ENCODE assay signal across 15 cellular contexts in the genomic region with DNA sequence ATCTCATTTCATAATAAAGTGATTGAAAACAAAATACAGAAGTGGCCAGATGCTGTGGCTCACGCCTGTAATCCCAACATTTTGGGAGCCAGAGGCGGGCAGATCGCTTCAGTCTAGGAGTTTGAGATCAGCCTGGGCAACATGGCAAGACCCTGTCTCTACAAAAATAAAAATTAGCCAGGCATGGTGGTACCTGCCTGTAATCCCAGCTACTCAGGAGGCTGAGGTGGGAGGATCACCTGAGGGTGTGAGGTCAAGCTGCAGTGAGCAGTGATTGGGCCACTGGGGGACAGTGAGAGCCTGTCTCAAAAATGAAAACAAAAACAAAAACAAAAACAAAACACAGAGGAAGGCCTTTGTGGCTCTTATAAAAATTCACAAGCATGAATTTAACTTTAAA. TPM values are rescaled to one million over a fixed set of nuclear protein-coding genes. Genes with fewer than 3 reads are reported as not detected.
A peak's percentile ranks its signal among the peaks of the same experiment; 100 is the strongest.
DNase-seq lines count a peak whose midpoint lies in the region; ATAC-seq and TF ChIP-seq lines count a peak whose summit lies in the region.
"Had no signal": no experiment of that assay in that cellular context is flagged by ENCODE, and none has a peak within 500 bp of the region (broad histone marks: within the 10 kb centered on the region; RNA-seq: fewer than 3 reads in every experiment).

No MANE protein-coding gene starts in this region.

- peaks cover 16% of the 10 kb centered on the region for H3K36me3 Mint-ChIP-seq in activated CD4-positive, alpha-beta T cell treated with anti-CD3 and anti-CD28 coated beads, Interleukin-2, amount 10 ng/mL, durations not matched to agents 24 days and 14 days (ENCODE audit: low read depth)
- no peaks in the 10 kb centered on the region for H3K36me3 Mint-ChIP-seq in natural killer cell
- peaks cover 5% of the 10 kb centered on the region for H3K36me3 Mint-ChIP-seq in natural killer cell treated with Interleukin-12 subunit alpha and Interleukin-12 subunit beta and Interleukin-15 and Interleukin-18, amount 100 ng/mL, for 72 hours

- peaks cover 89% of the 10 kb centered on the region for H4K20me1 ChIP-seq in smooth muscle cell (ENCODE audit: low read depth)

- H3K4me1 Mint-ChIP-seq in activated CD4-positive, alpha-beta T cell treated with anti-CD3 and anti-CD28 coated beads, Interleukin-2, amount 10 ng/mL, durations not matched to agents 24 days and 14 days = peaks cover 40% of the 10 kb centered on the region
- H3K4me1 Mint-ChIP-seq in natural killer cell = peaks cover 64 to 82% of the 10 kb centered on the region in 2 donors
- peaks cover 55 to 60% of the 10 kb centered on the region in 2 donors for H3K4me1 Mint-ChIP-seq in natural killer cell treated with Interleukin-12 subunit alpha and Interleukin-12 subunit beta and Interleukin-15 and Interleukin-18, amount 100 ng/mL, for 72 hours (ENCODE audit: low read depth in 2 of 2)

- no peak overlapping the region for H3K4me3 Mint-ChIP-seq in activated CD4-positive, alpha-beta T cell treated with anti-CD3 and anti-CD28 coated beads, Interleukin-2, amount 10 ng/mL, durations not matched to agents 24 days and 14 days
- no peak overlapping the region for H3K4me3 Mint-ChIP-seq in natural killer cell
- no peak overlapping the region for H3K4me3 Mint-ChIP-seq in natural killer cell treated with Interleukin-12 subunit alpha and Interleukin-12 subunit beta and Interleukin-15 and Interleukin-18, amount 100 ng/mL, for 72 hours
- H3K4me3 Mint-ChIP-seq: CD14-positive monocyte; CD8-positive, alpha-beta T cell had no signal

- H3K9me3 ChIP-seq in smooth muscle cell (replicated peaks; ENCODE audit: low read depth) = no peaks in the 10 kb centered on the region
- no peaks in the 10 kb centered on the region for H3K9me3 ChIP-seq in effector memory CD4-positive, alpha-beta T cell (ENCODE audit: control insufficient read depth, low read length)

- no peaks in the 10 kb centered on the region for H3K27me3 ChIP-seq in smooth muscle cell (ENCODE audit: low read depth)
- no peaks in the 10 kb centered on the region for H3K27me3 ChIP-seq in effector memory CD4-positive, alpha-beta T cell (replicated peaks; ENCODE audit: control insufficient read depth, insufficient read depth, low read length, poor library complexity, severe bottlenecking)

- no peaks in the 10 kb centered on the region for H3K4me1 ChIP-seq in smooth muscle cell (ENCODE audit: low read depth)
- H3K4me1 ChIP-seq in effector memory CD4-positive, alpha-beta T cell (ENCODE audit: control insufficient read depth, insufficient read depth, low read length, poor library complexity, severe bottlenecking) = peaks cover 10% of the 10 kb centered on the region

- no peak overlapping the region for H3K4me3 ChIP-seq in smooth muscle cell
- H3K4me3 ChIP-seq in effector memory CD4-positive, alpha-beta T cell (ENCODE audit: insufficient read depth, low read depth, low read length, poor library complexity, severe bottlenecking) = no peak overlapping the region

- TF ChIP-seq CTCF in natural killer cell (IDR thresholded peaks at IDR 0.05) (no peak), smooth muscle cell (IDR thresholded peaks at IDR 0.05; ENCODE audit: borderline replicate concordance, insufficient read depth, poor library complexity, severe bottlenecking) (no peak)

- intact Hi-C loops in activated CD4-positive, alpha-beta T cell treated with anti-CD3 and anti-CD28 coated beads, Interleukin-2, amount 10 ng/mL, durations not matched to agents 24 days and 14 days (cut with micrococcal nuclease) = no loop called here
- intact Hi-C loops in natural killer cell (cut with micrococcal nuclease) = no loop called here

- H3K9ac ChIP-seq in smooth muscle cell (ENCODE audit: low read depth) = no peak overlapping the region

- ATAC-seq in natural killer cell (no peak), HG03139 (IDR thresholded peaks at IDR 0.05; ENCODE audit: unreplicated experiment) (no peak)
- ATAC-seq in natural killer cell treated with Interleukin-12 subunit alpha and Interleukin-12 subunit beta and Interleukin-15 and Interleukin-18, amount 100 ng/mL, for 72 hours = no peak
- ATAC-seq: CD8-positive, alpha-beta T cell had no signal

- no peak for DNase-seq in activated CD4-positive, alpha-beta T cell treated with anti-CD3 and anti-CD28 coated beads, Interleukin-2, amount 10 ng/mL, durations not matched to agents 24 days and 14 days
- DNase-seq in activated CD4-positive, alpha-beta T cell treated with anti-CD3 and anti-CD28 coated beads, Interleukin-2, amount 50 U/mL, for 1 hour = no peak
- DNase-seq in natural killer cell = no peak
- DNase-seq in natural killer cell treated with Interleukin-12 subunit alpha and Interleukin-12 subunit beta and Interleukin-15 and Interleukin-18, amount 100 ng/mL, for 72 hours (ENCODE audit: low spot score) = no peak
- no peak for DNase-seq in epithelial cell of prostate (ENCODE audit: low read depth, low spot score)
- no peak for DNase-seq in smooth muscle cell (lab: John Stamatoyannopoulos, UW; ENCODE audit: unreplicated experiment)
- DNase-seq in effector memory CD4-positive, alpha-beta T cell = no peak
- DNase-seq: CD8-positive, alpha-beta T cell; COR-L47; GF-D8; HCEC 1CT had no signal

- no peak overlapping the region for H2AFZ ChIP-seq in smooth muscle cell (ENCODE audit: low read depth)

- no peaks in the 10 kb centered on the region for H3K36me3 ChIP-seq in smooth muscle cell (ENCODE audit: low read depth)
- no peaks in the 10 kb centered on the region for H3K36me3 ChIP-seq in effector memory CD4-positive, alpha-beta T cell (ENCODE audit: control insufficient read depth, insufficient read depth, low read length)

- no peaks in the 10 kb centered on the region for H3K27me3 Mint-ChIP-seq in activated CD4-positive, alpha-beta T cell treated with anti-CD3 and anti-CD28 coated beads, Interleukin-2, amount 10 ng/mL, durations not matched to agents 24 days and 14 days
- no peaks in the 10 kb centered on the region for H3K27me3 Mint-ChIP-seq in natural killer cell (ENCODE audit: low read depth in 2 of 2)
- H3K27me3 Mint-ChIP-seq in natural killer cell treated with Interleukin-12 subunit alpha and Interleukin-12 subunit beta and Interleukin-15 and Interleukin-18, amount 100 ng/mL, for 72 hours = no peaks in the 10 kb centered on the region

- 99% methylated on average over 3 of the region's 3 CpGs for WGBS in smooth muscle cell (ENCODE audit: low lambda C conversion rate)

- no peaks in the 10 kb centered on the region for H3F3A ChIP-seq in smooth muscle cell (ENCODE audit: low read depth)

- H3K27ac ChIP-seq in epithelial cell of prostate = peak overlapping the region; percentile 68
- peak overlapping the region; percentile 68 for H3K27ac ChIP-seq in smooth muscle cell (ENCODE audit: low read depth)
- no peak overlapping the region for H3K27ac ChIP-seq in effector memory CD4-positive, alpha-beta T cell (ENCODE audit: insufficient read depth, low read length, poor library complexity, severe bottlenecking)
- H3K27ac ChIP-seq: 22Rv1, HL-60 had no signal

- H3K79me2 ChIP-seq in smooth muscle cell (ENCODE audit: low read depth) = peaks cover 100% of the 10 kb centered on the region

- H3K27ac Mint-ChIP-seq in activated CD4-positive, alpha-beta T cell treated with anti-CD3 and anti-CD28 coated beads, Interleukin-2, amount 10 ng/mL, durations not matched to agents 24 days and 14 days = peak overlapping the region; percentile 37
- peak overlapping the region; percentile 10 to 19 for H3K27ac Mint-ChIP-seq in natural killer cell
- no peak overlapping the region for H3K27ac Mint-ChIP-seq in natural killer cell treated with Interleukin-12 subunit alpha and Interleukin-12 subunit beta and Interleukin-15 and Interleukin-18, amount 100 ng/mL, for 72 hours
- H3K27ac Mint-ChIP-seq: CD8-positive, alpha-beta T cell had no signal

- no peak overlapping the region for H3K4me2 ChIP-seq in smooth muscle cell

- no peaks in the 10 kb centered on the region for H3K9me3 Mint-ChIP-seq in activated CD4-positive, alpha-beta T cell treated with anti-CD3 and anti-CD28 coated beads, Interleukin-2, amount 10 ng/mL, durations not matched to agents 24 days and 14 days
- H3K9me3 Mint-ChIP-seq in natural killer cell = no peaks in the 10 kb centered on the region
- H3K9me3 Mint-ChIP-seq in natural killer cell treated with Interleukin-12 subunit alpha and Interleukin-12 subunit beta and Interleukin-15 and Interleukin-18, amount 100 ng/mL, for 72 hours = no peaks in the 10 kb centered on the region

RNA-seq across cellular contexts. Expression of gene TRIM33, which starts 38.6 kb away (rescaled TPM):
- total RNA-seq in activated CD4-positive, alpha-beta T cell treated with anti-CD3 and anti-CD28 coated beads, Interleukin-2, amount 10 ng/mL, durations not matched to agents 24 days and 14 days = 37.7 and 39.7 TPM in 2 replicates
- total RNA-seq in natural killer cell (10 to 100 TPM; 70.6 to 91.5 (median 86.1) TPM), smooth muscle cell (30.5 and 35.9 TPM in 2 replicates)
- total RNA-seq in natural killer cell treated with Interleukin-12 subunit alpha and Interleukin-12 subunit beta and Interleukin-15 and Interleukin-18, amount 100 ng/mL, for 72 hours = 10 to 100 TPM; 48.1 to 55.7 TPM
- 12.0 and 22.7 TPM in 2 replicates for polyA plus RNA-seq in smooth muscle cell

Comparison
In these comparisons a context has a peak if more than half of its experiments do, and no peak if none do; other contexts are left out.
1. H3K27ac Mint-ChIP-seq: peak in activated CD4-positive, alpha-beta T cell treated with anti-CD3 and anti-CD28 coated beads, Interleukin-2, amount 10 ng/mL, durations not matched to agents 24 days and 14 days (single experiment) and natural killer cell (2 of 2); none in natural killer cell treated with Interleukin-12 subunit alpha and Interleukin-12 subunit beta and Interleukin-15 and Interleukin-18, amount 100 ng/mL, for 72 hours (0 of 2).